Comparison of ENCODE assay signal across 6 cellular contexts in the genomic region with DNA sequence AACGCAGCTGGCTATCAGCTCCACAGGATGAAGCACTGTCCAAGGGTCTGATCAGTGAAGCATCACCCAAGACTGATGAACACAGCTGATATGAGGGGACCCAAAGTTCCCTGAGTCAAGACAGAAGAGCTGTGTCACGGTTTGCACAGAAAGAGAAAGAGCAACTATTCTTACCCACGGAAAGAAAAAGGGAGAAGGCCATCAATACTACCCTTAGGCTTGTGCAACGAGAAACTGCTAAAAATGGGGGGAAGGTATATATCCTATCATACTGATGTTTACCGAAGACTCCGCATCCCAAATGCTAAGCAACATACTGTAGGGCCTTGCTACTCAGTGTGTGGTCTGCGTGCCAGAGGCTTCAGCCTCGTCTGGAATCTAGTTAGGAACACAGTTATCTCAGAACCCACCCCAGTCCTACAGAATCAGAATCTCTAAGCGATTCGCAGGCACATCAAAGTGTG. TPM values are rescaled to one million over a fixed set of nuclear protein-coding genes. Genes with fewer than 3 reads are reported as not detected.
A peak's percentile ranks its signal among the peaks of the same experiment; 100 is the strongest.
DNase-seq lines count a peak whose midpoint lies in the region; ATAC-seq and TF ChIP-seq lines count a peak whose summit lies in the region.

No MANE protein-coding gene starts in this region.

- no peaks in the 10 kb centered on the region for H3K9me2 ChIP-seq in hepatocyte (replicated peaks; ENCODE audit: insufficient read depth)

- peak overlapping the region; percentile 68 for H3K27ac ChIP-seq in SJCRH30
- peak overlapping the region; percentile 95 for H3K27ac ChIP-seq in hepatocyte
- peak overlapping the region; percentile 88 for H3K27ac ChIP-seq in vagina

- H4K20me1 ChIP-seq in hepatocyte (ENCODE audit: insufficient read depth, poor library complexity, severe bottlenecking) = peaks cover 48% of the 10 kb centered on the region

- TF ChIP-seq CTCF in hepatocyte (IDR thresholded peaks at IDR 0.05; ENCODE audit: poor library complexity) (no peak), vagina (IDR thresholded peaks at IDR 0.05) (no peak)

- H3K9me3 ChIP-seq in SJCRH30 (replicated peaks) = no peaks in the 10 kb centered on the region
- no peaks in the 10 kb centered on the region for H3K9me3 ChIP-seq in hepatocyte (ENCODE audit: low read depth)
- H3K9me3 ChIP-seq in vagina = no peaks in the 10 kb centered on the region

- no peak for TF ChIP-seq POLR2A in vagina (IDR thresholded peaks at IDR 0.05)

- H3K27me3 ChIP-seq in SJCRH30 (no peaks in the 10 kb centered on the region), hepatocyte (no peaks in the 10 kb centered on the region), vagina (no peaks in the 10 kb centered on the region)

- ATAC-seq in HG03432 (IDR thresholded peaks at IDR 0.05; ENCODE audit: unreplicated experiment) = no peak

- WGBS in hepatocyte (ENCODE audit: low lambda C conversion rate, missing lambda C conversion rate) = 5% methylated on average over 10 of the region's 10 CpGs

- no peaks in the 10 kb centered on the region; the same call in 1 of the 2 replicates for H3K4me1 ChIP-seq in SJCRH30
- peaks cover 22% of the 10 kb centered on the region for H3K4me1 ChIP-seq in hepatocyte (ENCODE audit: insufficient read depth)
- H3K4me1 ChIP-seq in vagina = peaks cover 54% of the 10 kb centered on the region

- DNase-seq in Caki2 (ENCODE audit: low read depth) (peak; percentile 28), SJCRH30 (peak in 1 of 2 experiments; percentile 20), hepatocyte (ENCODE audit: low spot score) (no peak), vagina (ENCODE audit: extremely low spot score in 2 of 2) (no peak), MV-4-11 (lab: John Stamatoyannopoulos, UW) (no peak)

- peaks cover 7% of the 10 kb centered on the region for H3K36me3 ChIP-seq in SJCRH30
- no peaks in the 10 kb centered on the region for H3K36me3 ChIP-seq in hepatocyte (replicated peaks; ENCODE audit: insufficient read depth, low read depth)
- H3K36me3 ChIP-seq in vagina = no peaks in the 10 kb centered on the region

- H3K4me3 ChIP-seq in SJCRH30 = peak overlapping the region; percentile 90
- H3K4me3 ChIP-seq in hepatocyte = peak overlapping the region; percentile 95
- H3K4me3 ChIP-seq in vagina = peak overlapping the region; percentile 62 to 100

- H3K79me2 ChIP-seq in hepatocyte = peaks cover 56% of the 10 kb centered on the region

- peak overlapping the region; percentile 88 for H3K4me2 ChIP-seq in hepatocyte

- peak overlapping the region; percentile 59 for H2AFZ ChIP-seq in hepatocyte

- intact Hi-C loops in vagina (cut with DNase I) = no loop called here

- in situ Hi-C loops in Caki2 (cut with HindIII; ENCODE audit: low pct_unique_long_range_greater_than_20kb, low sequenced_read_pairs) = no loop called here

RNA-seq across cellular contexts. Expression of a gene that starts 0.7 kb away (rescaled TPM):
- 6.4 and 7.1 TPM in 2 replicates for total RNA-seq in Caki2 (2014; rRNA removed; shearing (Covaris generic); ENCODE audit: low replicate concordance)
- 20.2 and 21.0 TPM in 2 replicates for total RNA-seq in SJCRH30 (2014; rRNA removed; shearing (Covaris generic))
- total RNA-seq in hepatocyte (25.2 and 27.8 TPM in 2 replicates), vagina (10.3 TPM)
- 16.0 and 21.8 TPM in 2 replicates for polyA plus RNA-seq in hepatocyte

RNA-seq across cellular contexts. Expression of a gene that starts 0.7 kb away (rescaled TPM):
- total RNA-seq in Caki2 (2014; rRNA removed; shearing (Covaris generic); ENCODE audit: low replicate concordance) = 3.6 and 6.3 TPM in 2 replicates
- 5.2 and 5.8 TPM in 2 replicates for total RNA-seq in SJCRH30 (2014; rRNA removed; shearing (Covaris generic))
- 4.0 and 4.8 TPM in 2 replicates for total RNA-seq in hepatocyte
- 5.8 and 6.1 TPM in 2 replicates for polyA plus RNA-seq in hepatocyte
- total RNA-seq in vagina = 7.6 TPM

RNA-seq across cellular contexts. Expression of a gene that starts 14.3 kb away (rescaled TPM):
- total RNA-seq in Caki2 (2014; rRNA removed; shearing (Covaris generic); ENCODE audit: low replicate concordance) = 1.9 and 4.6 TPM in 2 replicates
- total RNA-seq in SJCRH30 (2014; rRNA removed; shearing (Covaris generic)) = 3.2 and 3.4 TPM in 2 replicates
- total RNA-seq in hepatocyte (36.4 and 38.1 TPM in 2 replicates), vagina (12.8 TPM)
- polyA plus RNA-seq in hepatocyte = 32.7 and 35.3 TPM in 2 replicates

RNA-seq across cellular contexts. Expression of a gene that starts 45.5 kb away (rescaled TPM):
- 51.5 and 57.1 TPM in 2 replicates for total RNA-seq in Caki2 (2014; rRNA removed; shearing (Covaris generic); ENCODE audit: low replicate concordance)
- 15.5 and 16.4 TPM in 2 replicates for total RNA-seq in SJCRH30 (2014; rRNA removed; shearing (Covaris generic))
- total RNA-seq in hepatocyte (92.9 and 95.2 TPM in 2 replicates), vagina (61.4 TPM)
- polyA plus RNA-seq in hepatocyte = 154 and 159 TPM in 2 replicates

RNA-seq across cellular contexts. Expression of a gene that starts 50.3 kb away (rescaled TPM):
- 103 and 121 TPM in 2 replicates for total RNA-seq in Caki2 (2014; rRNA removed; shearing (Covaris generic); ENCODE audit: low replicate concordance)
- total RNA-seq in SJCRH30 (2014; rRNA removed; shearing (Covaris generic)) = 46.4 and 46.5 TPM in 2 replicates
- total RNA-seq in hepatocyte (27.8 and 33.5 TPM in 2 replicates), vagina (52.5 TPM)
- polyA plus RNA-seq in hepatocyte = 48.2 and 73.9 TPM in 2 replicates
